Comparison of ENCODE assay signal across 8 cellular contexts in genomic region chr19:6373096-6373812, GRCh38. TPM values are rescaled to one million over a fixed set of nuclear protein-coding genes. Genes with fewer than 3 reads are reported as not detected.
DNase-seq lines count a peak whose midpoint lies in the region; ATAC-seq and TF ChIP-seq lines count a peak whose summit lies in the region.

No MANE protein-coding gene starts in this region.

- H3K4me1 Mint-ChIP-seq in Caco-2 (ENCODE audit: low read depth, unreplicated experiment) = peaks cover 6% of the 10 kb centered on the region

- ATAC-seq in GM21717 (IDR thresholded peaks at IDR 0.05; ENCODE audit: unreplicated experiment) = peak; percentile 40

- TF ChIP-seq CTCF in Caco-2 (IDR thresholded peaks at IDR 0.05; ENCODE audit: insufficient read depth in 1 of 2, low read depth in 1 of 2, low read length in 1 of 2, severe bottlenecking in 1 of 2, unreplicated experiment in 1 of 2) = no peak

- H3K4me1 ChIP-seq in Caco-2 = peaks cover 23% of the 10 kb centered on the region

- DNase-seq in Caco-2 (peak; percentile 98), OCI-M1 (lab: John Stamatoyannopoulos, UW) (peak; percentile 95), activated T-cell treated with anti-CD3 and anti-CD28 coated beads for 4 hours (peak; percentile 98), epithelial cell of prostate (ENCODE audit: low read depth, low spot score) (peak; percentile 79), mucosa of gallbladder (ENCODE audit: low spot score) (peak; percentile 98)
- DNase-seq in Jurkat, Clone E6-1 (ENCODE audit: low read depth, low spot score) = peak; percentile 96
- DNase-seq in stimulated activated CD8-positive, alpha-beta memory T cell treated with anti-CD3 and anti-CD28 coated beads, Interleukin-2, amount 100 ng/mL, for 48 hours (ENCODE audit: low read depth in 2 of 2) = peak; percentile 99 to 100

- CTCF ChIA-PET in Caco-2 (lab: Charles Lee) = interaction anchor here (0.8 to 1.5 kb wide), 7 partner anchors 9 to 247 kb away, joined by 3 to 11 read pairs (median 6); partner anchors contain the start of genes CLPP and KHSRP

- H3K27me3 Mint-ChIP-seq in Caco-2 (ENCODE audit: insufficient read depth, unreplicated experiment) = no peaks in the 10 kb centered on the region

- H3K27me3 ChIP-seq in Caco-2 (replicated peaks; ENCODE audit: control insufficient read depth, insufficient read depth, low read length) = no peaks in the 10 kb centered on the region

- no peaks in the 10 kb centered on the region for H3K9me3 Mint-ChIP-seq in Caco-2 (ENCODE audit: unreplicated experiment)

- peak overlapping the region; percentile 97 for H3K4me3 ChIP-seq in Caco-2 (ENCODE audit: low read depth, low read length)
- peak overlapping the region; percentile 70 for H3K4me3 ChIP-seq in Jurkat, Clone E6-1 (ENCODE audit: low read length)

- BruUV-seq in Caco-2 (replicated peaks; lab: Mats Ljungman, UMichigan) = no TSS peak

- intact Hi-C loops in Caco-2 (cut with micrococcal nuclease; ENCODE audit: unreplicated experiment) = loop anchor here (1.0 to 2.0 kb wide), 4 partner anchors 12 to 103 kb away; partner anchors contain the start of genes CLPP and GTF2F1

- no peaks in the 10 kb centered on the region; the same call in 1 of the 2 replicates for H3K36me3 ChIP-seq in Caco-2 (ENCODE audit: control insufficient read depth, insufficient read depth, low read length)

- H3K27ac ChIP-seq in epithelial cell of prostate = peak overlapping the region; percentile 83

- peaks cover 55% of the 10 kb centered on the region for H3K36me3 Mint-ChIP-seq in Caco-2 (ENCODE audit: insufficient read depth, unreplicated experiment)

- H3K27ac Mint-ChIP-seq in Caco-2 (ENCODE audit: unreplicated experiment) = peak overlapping the region; percentile 99

- H3K9me3 ChIP-seq in Caco-2 = no peaks in the 10 kb centered on the region

- peak overlapping the region; percentile 96 for H3K4me3 Mint-ChIP-seq in Caco-2 (ENCODE audit: unreplicated experiment)

- POLR2A ChIA-PET in Caco-2 (lab: Charles Lee) = interaction anchor here (0.9 to 1.9 kb wide), 8 partner anchors 10 to 103 kb away, joined by 3 to 27 read pairs (median 12); partner anchors contain the start of genes CLPP, GTF2F1, KHSRP and SLC25A23

RNA-seq across cellular contexts. Expression of gene ALKBH7, which starts 0.7 kb away (rescaled TPM):
- total RNA-seq in Caco-2 (2022) = 55.5 and 70.0 TPM in 2 replicates
- polyA plus RNA-seq in Jurkat, Clone E6-1 (2012; ENCODE audit: insufficient read depth, insufficient read length) = 33.9 TPM
- 91.5 TPM for total RNA-seq in mucosa of gallbladder

RNA-seq across cellular contexts. Expression of gene PSPN, which starts 2.5 kb away (rescaled TPM):
- 2.9 and 3.4 TPM in 2 replicates for total RNA-seq in Caco-2 (2022)
- 0.64 TPM for polyA plus RNA-seq in Jurkat, Clone E6-1 (2012; ENCODE audit: insufficient read depth, insufficient read length)
- total RNA-seq in mucosa of gallbladder = 4.5 TPM

RNA-seq across cellular contexts. Expression of gene CLPP, which starts 11.9 kb away (rescaled TPM):
- total RNA-seq in Caco-2 (2022) (86.8 and 93.5 TPM in 2 replicates), mucosa of gallbladder (75.5 TPM)
- 231 TPM for polyA plus RNA-seq in Jurkat, Clone E6-1 (2012; ENCODE audit: insufficient read depth, insufficient read length)

RNA-seq across cellular contexts. Expression of gene GTF2F1, which starts 19.7 kb away (rescaled TPM):
- total RNA-seq in Caco-2 (2022) = 66.6 and 77.4 TPM in 2 replicates
- 87.5 TPM for polyA plus RNA-seq in Jurkat, Clone E6-1 (2012; ENCODE audit: insufficient read depth, insufficient read length)
- total RNA-seq in mucosa of gallbladder = 66.8 TPM

RNA-seq across cellular contexts. Expression of gene ACER1, which starts 39.8 kb away (rescaled TPM):
- total RNA-seq in Caco-2 (2022) = not detected in 2 replicates
- not detected for polyA plus RNA-seq in Jurkat, Clone E6-1 (2012; ENCODE audit: insufficient read depth, insufficient read length)
- total RNA-seq in mucosa of gallbladder = 0.14 TPM

Comparison
In these comparisons a context has a peak if more than half of its experiments do, and no peak if none do; other contexts are left out.
1. Peak in every context shown above with its lines: DNase-seq, ATAC-seq, H3K4me3 ChIP-seq and H3K27ac ChIP-seq.